1 cellular context compared by ENCODE assay signal in genomic region chr1:25549273-25550154, GRCh38.
TF ChIP-seq lines count a peak whose summit lies in the region.

No MANE protein-coding gene starts in this region.

TF ChIP-seq in K562, 482 proteins besides CTCF, POLR2A, EP300 and RAD21 (continued from another document and continues in another):
- TF ChIP-seq, protein P1, sequence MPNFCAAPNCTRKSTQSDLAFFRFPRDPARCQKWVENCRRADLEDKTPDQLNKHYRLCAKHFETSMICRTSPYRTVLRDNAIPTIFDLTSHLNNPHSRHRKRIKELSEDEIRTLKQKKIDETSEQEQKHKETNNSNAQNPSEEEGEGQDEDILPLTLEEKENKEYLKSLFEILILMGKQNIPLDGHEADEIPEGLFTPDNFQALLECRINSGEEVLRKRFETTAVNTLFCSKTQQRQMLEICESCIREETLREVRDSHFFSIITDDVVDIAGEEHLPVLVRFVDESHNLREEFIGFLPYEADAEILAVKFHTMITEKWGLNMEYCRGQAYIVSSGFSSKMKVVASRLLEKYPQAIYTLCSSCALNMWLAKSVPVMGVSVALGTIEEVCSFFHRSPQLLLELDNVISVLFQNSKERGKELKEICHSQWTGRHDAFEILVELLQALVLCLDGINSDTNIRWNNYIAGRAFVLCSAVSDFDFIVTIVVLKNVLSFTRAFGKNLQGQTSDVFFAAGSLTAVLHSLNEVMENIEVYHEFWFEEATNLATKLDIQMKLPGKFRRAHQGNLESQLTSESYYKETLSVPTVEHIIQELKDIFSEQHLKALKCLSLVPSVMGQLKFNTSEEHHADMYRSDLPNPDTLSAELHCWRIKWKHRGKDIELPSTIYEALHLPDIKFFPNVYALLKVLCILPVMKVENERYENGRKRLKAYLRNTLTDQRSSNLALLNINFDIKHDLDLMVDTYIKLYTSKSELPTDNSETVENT (CRISPR knock-in tag; IDR thresholded peaks at IDR 0.05) = no peak
- TF ChIP-seq, protein P2, sequence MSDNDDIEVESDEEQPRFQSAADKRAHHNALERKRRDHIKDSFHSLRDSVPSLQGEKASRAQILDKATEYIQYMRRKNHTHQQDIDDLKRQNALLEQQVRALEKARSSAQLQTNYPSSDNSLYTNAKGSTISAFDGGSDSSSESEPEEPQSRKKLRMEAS (CRISPR knock-in tag; IDR thresholded peaks at IDR 0.05) = peak; percentile 95
- TF ChIP-seq PPARD (CRISPR knock-in tag; IDR thresholded peaks at IDR 0.05) = no peak
- TF ChIP-seq NRF1 (conservative IDR thresholded peaks at IDR 0.05 in 1 of 2, IDR thresholded peaks at IDR 0.05 in 1 of 2) = peak; percentile 63 to 69
- TF ChIP-seq ZFP30 (CRISPR knock-in tag; IDR thresholded peaks at IDR 0.05; ENCODE audit: borderline replicate concordance) = no peak
- TF ChIP-seq TBP (optimal IDR thresholded peaks at IDR 0.05; ENCODE audit: low read depth, low read length) = peak; percentile 68
- peak; percentile 38; the same call in 1 of the 2 replicates for TF ChIP-seq SUPT5H (IDR thresholded peaks at IDR 0.05)
- TF ChIP-seq ZNF165 (CRISPR knock-in tag; IDR thresholded peaks at IDR 0.05; ENCODE audit: borderline replicate concordance) = no peak
- peak; percentile 84 for TF ChIP-seq SMAD4 (CRISPR knock-in tag; conservative IDR thresholded peaks at IDR 0.05)
- TF ChIP-seq HNRNPL (IDR thresholded peaks at IDR 0.05; ENCODE audit: low read depth, low read length) = peak; percentile 50; the same call in 1 of the 2 replicates
- TF ChIP-seq, protein P3, sequence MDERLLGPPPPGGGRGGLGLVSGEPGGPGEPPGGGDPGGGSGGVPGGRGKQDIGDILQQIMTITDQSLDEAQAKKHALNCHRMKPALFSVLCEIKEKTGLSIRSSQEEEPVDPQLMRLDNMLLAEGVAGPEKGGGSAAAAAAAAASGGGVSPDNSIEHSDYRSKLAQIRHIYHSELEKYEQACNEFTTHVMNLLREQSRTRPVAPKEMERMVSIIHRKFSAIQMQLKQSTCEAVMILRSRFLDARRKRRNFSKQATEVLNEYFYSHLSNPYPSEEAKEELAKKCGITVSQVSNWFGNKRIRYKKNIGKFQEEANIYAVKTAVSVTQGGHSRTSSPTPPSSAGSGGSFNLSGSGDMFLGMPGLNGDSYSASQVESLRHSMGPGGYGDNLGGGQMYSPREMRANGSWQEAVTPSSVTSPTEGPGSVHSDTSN (CRISPR knock-in tag; IDR thresholded peaks at IDR 0.05; ENCODE audit: low read depth) = no peak
- TF ChIP-seq, protein P3 (tag; conservative IDR thresholded peaks at IDR 0.05; ENCODE audit: low read depth) = 0 out of 2 replicates have a peak, but pooled peaks have one; percentile 19
- no peak for TF ChIP-seq YY1 (IDR thresholded peaks at IDR 0.05; ENCODE audit: borderline replicate concordance in 1 of 3, control insufficient read depth in 1 of 3, extremely low read depth in 1 of 3, insufficient read depth in 3 of 3, insufficient read length in 1 of 3, insufficient replicate concordance in 2 of 3, low read depth in 1 of 3, low read length in 2 of 3)
- no peak for TF ChIP-seq ZNF408 (CRISPR knock-in tag; IDR thresholded peaks at IDR 0.05; ENCODE audit: low read depth)
- TF ChIP-seq NFE2 (IDR thresholded peaks at IDR 0.05; ENCODE audit: low read depth) = peak; percentile 95
- peak; percentile 32; the same call in 1 of the 2 replicates for TF ChIP-seq ZNF24 (IDR thresholded peaks at IDR 0.05)
- TF ChIP-seq KLF16 (IDR thresholded peaks at IDR 0.05) = peak; percentile 82
- TF ChIP-seq MXI1 (IDR thresholded peaks at IDR 0.05; ENCODE audit: low read depth, low read length) = no peak
- TF ChIP-seq STAG1 (CRISPR knock-in tag; IDR thresholded peaks at IDR 0.05; ENCODE audit: borderline replicate concordance) = no peak
- no peak; the same call in 1 of the 2 replicates for TF ChIP-seq PML (IDR thresholded peaks at IDR 0.05; ENCODE audit: low read length)
- no peak for TF ChIP-seq PYGO2 (tag; IDR thresholded peaks at IDR 0.05)
- TF ChIP-seq ZNF699 (CRISPR knock-in tag; IDR thresholded peaks at IDR 0.05; ENCODE audit: insufficient replicate concordance) = no peak
- no peak for TF ChIP-seq CHD2 (IDR thresholded peaks at IDR 0.05; ENCODE audit: low read depth, low read length)
- no peak for TF ChIP-seq ZNF785 (CRISPR knock-in tag; IDR thresholded peaks at IDR 0.05)
- peak; percentile 56 for TF ChIP-seq KDM5B (IDR thresholded peaks at IDR 0.05; ENCODE audit: insufficient replicate concordance, low read depth, low read length)
- no peak for TF ChIP-seq RFX7 (CRISPR knock-in tag; IDR thresholded peaks at IDR 0.05)
- TF ChIP-seq CREB1 (IDR thresholded peaks at IDR 0.05) = 0 out of 2 replicates have a peak, but pooled peaks have one; percentile 22
- TF ChIP-seq CREB1 (CRISPR knock-in tag; IDR thresholded peaks at IDR 0.05) = no peak; the same call in 1 of the 2 replicates
- no peak for TF ChIP-seq ZNF12 (CRISPR knock-in tag; IDR thresholded peaks at IDR 0.05)
- TF ChIP-seq ZNF507 (tag; conservative IDR thresholded peaks at IDR 0.05) = no peak
- TF ChIP-seq ZNF3 (CRISPR knock-in tag; IDR thresholded peaks at IDR 0.05) = no peak
- no peak for TF ChIP-seq PHB (CRISPR knock-in tag; IDR thresholded peaks at IDR 0.05)
- no peak for TF ChIP-seq TGIF2 (CRISPR knock-in tag; IDR thresholded peaks at IDR 0.05)
- no peak for TF ChIP-seq RFX5 (IDR thresholded peaks at IDR 0.05; ENCODE audit: low read depth, low read length)
- no peak for TF ChIP-seq BRCA1 (IDR thresholded peaks at IDR 0.05)
- no peak for TF ChIP-seq BRCA1 (CRISPR knock-in tag; IDR thresholded peaks at IDR 0.05)
- TF ChIP-seq HOXB6 (CRISPR knock-in tag; IDR thresholded peaks at IDR 0.05; ENCODE audit: borderline replicate concordance) = no peak
- TF ChIP-seq RBBP5 (IDR thresholded peaks at IDR 0.05; ENCODE audit: borderline replicate concordance, insufficient read depth, low read length, poor library complexity, severe bottlenecking) = peak; percentile 67
- TF ChIP-seq CREB3 (tag; conservative IDR thresholded peaks at IDR 0.05; ENCODE audit: low read depth) = peak; percentile 55
- TF ChIP-seq RNF2 (IDR thresholded peaks at IDR 0.05) = peak; percentile 92
- 0 out of 2 replicates have a peak, but pooled peaks have one; percentile 31 for TF ChIP-seq ZNF354B (CRISPR knock-in tag; IDR thresholded peaks at IDR 0.05)
- TF ChIP-seq, protein P4, sequence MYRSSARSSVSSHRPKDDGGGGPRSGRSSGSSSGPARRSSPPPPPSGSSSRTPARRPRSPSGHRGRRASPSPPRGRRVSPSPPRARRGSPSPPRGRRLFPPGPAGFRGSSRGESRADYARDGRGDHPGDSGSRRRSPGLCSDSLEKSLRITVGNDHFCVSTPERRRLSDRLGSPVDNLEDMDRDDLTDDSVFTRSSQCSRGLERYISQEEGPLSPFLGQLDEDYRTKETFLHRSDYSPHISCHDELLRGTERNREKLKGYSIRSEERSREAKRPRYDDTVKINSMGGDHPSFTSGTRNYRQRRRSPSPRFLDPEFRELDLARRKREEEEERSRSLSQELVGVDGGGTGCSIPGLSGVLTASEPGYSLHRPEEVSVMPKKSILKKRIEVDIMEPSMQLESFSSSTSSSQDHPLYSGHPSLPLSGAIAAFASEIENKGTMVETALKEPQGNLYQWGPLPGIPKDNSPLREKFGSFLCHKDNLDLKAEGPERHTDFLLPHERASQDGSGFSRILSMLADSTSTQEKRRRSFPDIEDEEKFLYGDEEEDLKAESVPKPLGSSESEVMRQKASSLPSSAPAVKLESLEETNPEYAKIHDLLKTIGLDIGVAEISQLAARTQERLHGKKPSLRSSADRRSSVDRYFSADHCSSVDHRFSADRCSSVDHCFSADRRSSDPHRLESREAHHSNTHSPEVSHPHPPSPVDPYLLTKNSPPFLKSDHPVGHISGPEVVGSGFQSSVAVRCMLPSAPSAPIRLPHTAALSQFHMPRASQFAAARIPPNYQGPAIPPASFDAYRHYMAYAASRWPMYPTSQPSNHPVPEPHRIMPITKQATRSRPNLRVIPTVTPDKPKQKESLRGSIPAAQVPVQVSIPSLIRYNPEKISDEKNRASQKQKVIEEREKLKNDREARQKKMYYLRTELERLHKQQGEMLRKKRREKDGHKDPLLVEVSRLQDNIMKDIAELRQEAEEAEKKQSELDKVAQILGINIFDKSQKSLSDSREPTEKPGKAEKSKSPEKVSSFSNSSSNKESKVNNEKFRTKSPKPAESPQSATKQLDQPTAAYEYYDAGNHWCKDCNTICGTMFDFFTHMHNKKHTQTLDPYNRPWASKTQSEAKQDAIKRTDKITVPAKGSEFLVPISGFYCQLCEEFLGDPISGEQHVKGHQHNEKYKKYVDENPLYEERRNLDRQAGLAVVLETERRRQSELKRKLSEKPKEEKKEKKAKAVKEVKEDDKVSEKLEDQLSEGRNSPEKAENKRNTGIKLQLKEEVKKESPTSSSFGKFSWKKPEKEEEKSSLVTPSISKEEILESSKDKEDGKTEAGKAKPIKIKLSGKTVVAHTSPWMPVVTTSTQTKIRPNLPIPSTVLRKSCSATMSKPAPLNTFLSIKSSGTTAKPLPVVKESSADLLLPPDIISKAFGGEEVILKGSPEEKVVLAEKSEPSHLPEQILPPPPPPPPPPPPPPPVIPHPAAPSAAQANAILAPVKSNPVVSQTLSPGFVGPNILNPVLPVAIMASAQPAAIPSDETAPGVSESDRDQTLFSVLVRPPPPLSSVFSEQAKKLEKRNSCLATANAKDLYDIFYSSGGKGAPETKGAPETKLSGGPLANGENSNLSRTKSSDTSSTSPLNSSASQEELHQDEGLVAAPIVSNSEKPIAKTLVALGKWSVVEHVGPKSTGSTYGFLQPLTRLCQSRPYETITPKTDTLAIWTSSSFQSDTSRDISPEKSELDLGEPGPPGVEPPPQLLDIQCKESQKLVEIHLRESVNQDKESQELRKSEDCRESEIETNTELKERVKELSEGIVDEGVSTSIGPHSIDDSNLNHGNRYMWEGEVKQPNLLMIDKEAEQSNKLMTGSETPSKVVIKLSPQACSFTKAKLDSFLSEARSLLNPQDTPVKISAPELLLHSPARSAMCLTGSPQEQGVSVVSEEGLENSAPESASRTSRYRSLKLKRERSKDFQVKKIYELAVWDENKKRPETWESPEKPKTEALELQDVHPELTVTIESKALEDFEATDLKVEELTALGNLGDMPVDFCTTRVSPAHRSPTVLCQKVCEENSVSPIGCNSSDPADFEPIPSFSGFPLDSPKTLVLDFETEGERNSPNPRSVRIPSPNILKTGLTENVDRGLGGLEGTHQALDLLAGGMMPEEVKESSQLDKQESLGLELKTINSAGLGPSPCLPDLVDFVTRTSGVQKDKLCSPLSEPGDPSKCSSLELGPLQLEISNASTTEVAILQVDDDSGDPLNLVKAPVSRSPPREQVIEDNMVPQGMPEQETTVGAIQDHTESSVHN (IDR thresholded peaks at IDR 0.05; ENCODE audit: borderline replicate concordance in 1 of 2, low read depth in 1 of 2) = 0 out of 4 replicates have a peak, but pooled peaks of 1 of the 2 experiments have one; percentile 53
- TF ChIP-seq SLC30A9 (CRISPR knock-in tag; IDR thresholded peaks at IDR 0.05) = no peak
- TF ChIP-seq HDAC2 (IDR thresholded peaks at IDR 0.05) = no peak; the same call in 1 of the 2 replicates
- TF ChIP-seq ZNF224 (CRISPR knock-in tag; IDR thresholded peaks at IDR 0.05) = 0 out of 2 replicates have a peak, but pooled peaks have one; percentile 12
- TF ChIP-seq SIRT6 (IDR thresholded peaks at IDR 0.05; ENCODE audit: low read depth, low read length) = no peak
- TF ChIP-seq ZNF274 (IDR thresholded peaks at IDR 0.05; ENCODE audit: borderline replicate concordance, low read depth, low read length) = no peak
- TF ChIP-seq, protein P5, sequence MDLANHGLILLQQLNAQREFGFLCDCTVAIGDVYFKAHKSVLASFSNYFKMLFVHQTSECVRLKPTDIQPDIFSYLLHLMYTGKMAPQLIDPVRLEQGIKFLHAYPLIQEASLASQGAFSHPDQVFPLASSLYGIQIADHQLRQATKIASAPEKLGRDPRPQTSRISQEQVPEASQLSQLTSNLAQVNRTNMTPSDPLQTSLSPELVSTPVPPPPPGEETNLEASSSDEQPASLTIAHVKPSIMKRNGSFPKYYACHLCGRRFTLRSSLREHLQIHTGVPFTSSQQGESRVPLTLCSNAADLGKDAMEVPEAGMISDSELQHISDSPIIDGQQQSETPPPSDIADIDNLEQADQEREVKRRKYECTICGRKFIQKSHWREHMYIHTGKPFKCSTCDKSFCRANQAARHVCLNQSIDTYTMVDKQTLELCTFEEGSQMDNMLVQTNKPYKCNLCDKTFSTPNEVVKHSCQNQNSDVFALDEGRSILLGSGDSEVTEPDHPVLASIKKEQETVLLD (IDR thresholded peaks at IDR 0.05) = no peak; the same call in 1 of the 2 replicates
- TF ChIP-seq KAT8 (IDR thresholded peaks at IDR 0.05; ENCODE audit: low read depth) = no peak
- no peak for TF ChIP-seq GTF2B (IDR thresholded peaks at IDR 0.05; ENCODE audit: extremely low read depth, insufficient read length)
- peak; percentile 31; the same call in 1 of the 2 replicates for TF ChIP-seq ESRRA (IDR thresholded peaks at IDR 0.05; ENCODE audit: borderline replicate concordance, low read depth)
